25 cellular contexts compared by ENCODE assay signal in genomic region chr10:98346847-98347246, GRCh38.
"Had no signal": no experiment of that assay in that cellular context is flagged by ENCODE, and none has a peak within 500 bp of the region (broad histone marks: within the 10 kb centered on the region; RNA-seq: fewer than 3 reads in every experiment).

No MANE protein-coding gene starts in this region.

- H3K4me1 ChIP-seq: body of pancreas had no signal

- DNase-seq: activated CD4-positive, alpha-beta memory T cell treated with anti-CD3 and anti-CD28 coated beads for 36 hours; activated CD4-positive, alpha-beta T cell treated with anti-CD3 and anti-CD28 coated beads for 36 hours; activated CD4-positive, alpha-beta T cell treated with anti-CD3 and anti-CD28 coated beads, Interleukin-2, amount 10 ng/mL, durations not matched to agents 24 days and 14 days; activated CD4-positive, CD25-positive, alpha-beta regulatory T cell; activated CD4-positive, CD25-positive, alpha-beta regulatory T cell treated with anti-CD3 and anti-CD28 coated beads, Interleukin-2, amount 50 U/mL, for 72 hours; activated CD8-positive, alpha-beta memory T cell treated with anti-CD3 and anti-CD28 coated beads, Interleukin-2, amount 10 ng/mL, durations not matched to agents 7 days and 5 days; activated CD8-positive, alpha-beta memory T cell treated with anti-CD3 and anti-CD28 coated beads, Interleukin-2, amount 50 U/mL, for 4 hours; activated CD8-positive, alpha-beta T cell treated with anti-CD3 and anti-CD28 coated beads, Interleukin-2, amount 10 ng/mL, durations not matched to agents 7 days and 5 days; activated gamma-delta T cell; activated naive CD4-positive, alpha-beta T cell; activated naive CD4-positive, alpha-beta T cell treated with anti-CD3 and anti-CD28 coated beads, Interleukin-2, amount 10 ng/mL, durations not matched to agents 7 days and 5 days; activated T-cell treated with anti-CD3 and anti-CD28 coated beads, Interleukin-2, amount 50 U/mL, for 24 hours; activated T-cell treated with anti-CD3 and anti-CD28 coated beads, Interleukin-2, amount 50 U/mL, for 72 hours; adrenal gland; amygdala; aorta; body of pancreas; central memory CD4-positive, alpha-beta T cell; cerebellar nuclear complex; colonic mucosa; effector CD8-positive, alpha-beta T cell; esophagus squamous epithelium; foreskin fibroblast; head of caudate nucleus had no signal

- H3K4me3 ChIP-seq: adrenal gland, body of pancreas, colonic mucosa, esophagus squamous epithelium had no signal

- H3K36me3 ChIP-seq: adrenal gland, colonic mucosa, esophagus squamous epithelium had no signal

- H3K27ac ChIP-seq: adrenal gland, body of pancreas, colonic mucosa, epithelial cell of prostate, esophagus squamous epithelium had no signal

- H3K27me3 ChIP-seq: adrenal gland, body of pancreas, colonic mucosa had no signal

- ATAC-seq: activated CD4-positive, alpha-beta T cell treated with anti-CD3 and anti-CD28 coated beads for 36 hours; activated CD8-positive, alpha-beta memory T cell treated with anti-CD3 and anti-CD28 coated beads, Interleukin-2, amount 10 ng/mL, durations not matched to agents 7 days and 5 days; activated CD8-positive, alpha-beta T cell treated with anti-CD3 and anti-CD28 coated beads, Interleukin-2, amount 10 ng/mL, durations not matched to agents 7 days and 5 days; activated T-cell treated with anti-CD3 and anti-CD28 coated beads, Interleukin-2, amount 50 U/mL, for 72 hours; body of pancreas had no signal

- H3K9me3 ChIP-seq: adrenal gland, body of pancreas, colonic mucosa had no signal
